15 cellular contexts compared by ENCODE assay signal in genomic region chr10:119659951-119660350, GRCh38. TPM values are rescaled to one million over a fixed set of nuclear protein-coding genes. Genes with fewer than 3 reads are reported as not detected.
DNase-seq lines count a peak whose midpoint lies in the region; ATAC-seq and TF ChIP-seq lines count a peak whose summit lies in the region.
"Had no signal": no experiment of that assay in that cellular context is flagged by ENCODE, and none has a peak within 500 bp of the region (broad histone marks: within the 10 kb centered on the region; RNA-seq: fewer than 3 reads in every experiment).

No MANE protein-coding gene starts in this region.

- H3K4me3 ChIP-seq in heart right ventricle (no peak overlapping the region), esophagus squamous epithelium (no peak overlapping the region)

- TF ChIP-seq CTCF in heart right ventricle (IDR thresholded peaks at IDR 0.05) (no peak), esophagus squamous epithelium (IDR thresholded peaks at IDR 0.05) (peak in 1 of 6 experiments; percentile 12), osteocyte (IDR thresholded peaks at IDR 0.05) (no peak)

- intact Hi-C loops in heart right ventricle (cut with DNase I) (loop anchor here in 1 of 10 donors (10.0 kb wide), 1 partner anchor 65 kb away; the partner anchor contains the start of gene TIAL1), Right ventricle myocardium inferior (cut with DNase I) (no loop called here), esophagus squamous epithelium (cut with DNase I) (no loop called here)

- H3K4me3 Mint-ChIP-seq in osteocyte (ENCODE audit: unreplicated experiment), result no peak overlapping the region
- H3K4me3 Mint-ChIP-seq: activated T-helper 17 cell treated with anti-CD3 and anti-CD28 coated beads, Interleukin-2, amount 50 U/mL, for 72 hours; immature natural killer cell; T-helper 2 cell treated with Interferon-gamma antibody and Interleukin-4, amounts not matched to agents 5 μg/mL and 100 μg/mL, for 36 hours had no signal

- 67 to 68% methylated on average over 10 of the region's 10 CpGs for WGBS in heart right ventricle, 2 donors
- WGBS in esophagus squamous epithelium, 2 donors, result 52 to 93% methylated on average over 3 to 8 of the region's 10 CpGs

- H3K27ac ChIP-seq in heart right ventricle, result peak overlapping the region in 8 of 10 donors; percentile 7 to 100 (median 91)
- peak overlapping the region; percentile 66 to 100 (median 100) for H3K27ac ChIP-seq in esophagus squamous epithelium

- peaks cover 77% of the 10 kb centered on the region for H3K4me1 Mint-ChIP-seq in osteocyte (ENCODE audit: unreplicated experiment)

- no peaks in the 10 kb centered on the region for H3K27me3 Mint-ChIP-seq in osteocyte (ENCODE audit: unreplicated experiment)
- H3K27me3 Mint-ChIP-seq: activated T-helper 17 cell treated with anti-CD3 and anti-CD28 coated beads, Interleukin-2, amount 50 U/mL, for 72 hours had no signal

- H3K36me3 Mint-ChIP-seq in osteocyte (ENCODE audit: unreplicated experiment), result peaks cover 2% of the 10 kb centered on the region
- H3K36me3 Mint-ChIP-seq: immature natural killer cell had no signal

- H3K27me3 ChIP-seq in heart right ventricle, result no peaks in the 10 kb centered on the region
- no peaks in the 10 kb centered on the region for H3K27me3 ChIP-seq in esophagus squamous epithelium

- DNase-seq in heart right ventricle (no peak), Right ventricle myocardium inferior (ENCODE audit: missing footprints) (no peak), esophagus squamous epithelium (lab: John Stamatoyannopoulos, UW) (no peak), osteocyte (ENCODE audit: extremely low spot score, unreplicated experiment) (no peak), HCEC 1CT (no peak)
- DNase-seq: Caco-2; immature natural killer cell; NCI-H2029 treated with DMSO at 0.1 percent for 48 hours; stimulated activated CD4-positive, alpha-beta T cell treated with anti-CD3 and anti-CD28 coated beads, Interleukin-2, amount 100 ng/mL, for 24 hours; stimulated activated CD8-positive, alpha-beta memory T cell treated with anti-CD3 and anti-CD28 coated beads, Interleukin-4, amount 100 ng/mL, for 48 hours had no signal

- H3K9me3 Mint-ChIP-seq in osteocyte (ENCODE audit: unreplicated experiment), result no peaks in the 10 kb centered on the region
- H3K9me3 Mint-ChIP-seq: activated T-helper 17 cell treated with anti-CD3 and anti-CD28 coated beads, Interleukin-2, amount 50 U/mL, for 72 hours; immature natural killer cell; T-helper 2 cell treated with Interferon-gamma antibody and Interleukin-4, amounts not matched to agents 5 μg/mL and 100 μg/mL, for 36 hours had no signal

- H3K36me3 ChIP-seq in heart right ventricle (peaks cover 0 to 34% (median 0%) of the 10 kb centered on the region in 9 donors), esophagus squamous epithelium (peaks cover 0 to 38% (median 0%) of the 10 kb centered on the region in 3 donors)

- no peak for TF ChIP-seq POLR2A in esophagus squamous epithelium (IDR thresholded peaks at IDR 0.05)

- H3K9me3 ChIP-seq in heart right ventricle, result no peaks in the 10 kb centered on the region
- H3K9me3 ChIP-seq in esophagus squamous epithelium, result no peaks in the 10 kb centered on the region
- H3K9me3 ChIP-seq: Caco-2 had no signal

- peak overlapping the region; percentile 14 for H3K27ac Mint-ChIP-seq in osteocyte (ENCODE audit: unreplicated experiment)
- H3K27ac Mint-ChIP-seq: activated T-helper 17 cell treated with anti-CD3 and anti-CD28 coated beads, Interleukin-2, amount 50 U/mL, for 72 hours; T-helper 2 cell treated with Interferon-gamma antibody and Interleukin-4, amounts not matched to agents 5 μg/mL and 100 μg/mL, for 36 hours had no signal

- peak in 4 of 8 donors; percentile 5 to 21 (median 6) for ATAC-seq in heart right ventricle
- ATAC-seq in Right ventricle myocardium inferior, result no peak
- no peak for ATAC-seq in HG03571 (IDR thresholded peaks at IDR 0.05; ENCODE audit: unreplicated experiment)
- no peak for ATAC-seq in GM19324 (IDR thresholded peaks at IDR 0.05; ENCODE audit: low FRiP score, unreplicated experiment)
- no peak for ATAC-seq in HG02973 (IDR thresholded peaks at IDR 0.05; ENCODE audit: unreplicated experiment)
- ATAC-seq: activated T-helper 17 cell treated with anti-CD3 and anti-CD28 coated beads, Interleukin-2, amount 50 U/mL, for 72 hours had no signal

- H3K4me1 ChIP-seq in heart right ventricle, result peaks cover 43 to 99% (median 96%) of the 10 kb centered on the region in 9 donors
- H3K4me1 ChIP-seq in esophagus squamous epithelium, result peaks cover 61 to 99% (median 97%) of the 10 kb centered on the region in 3 donors

RNA-seq across cellular contexts. Expression of gene BAG3, which starts 8.8 kb away (rescaled TPM):
- 100 to 1,000 TPM; 115 to 191 (median 145) TPM for total RNA-seq in heart right ventricle
- 100 to 1,000 TPM in 1 of 2 donors, 10 to 100 TPM in 1; 42.5 to 193 TPM for polyA plus RNA-seq in heart right ventricle
- 152 TPM for total RNA-seq in Right ventricle myocardium inferior
- total RNA-seq in esophagus squamous epithelium, result 100 to 1,000 TPM in 1 of 4 donors, 10 to 100 TPM in 3; 51.6 to 102 (median 57.2) TPM
- 40.1 and 41.0 TPM in 2 replicates for total RNA-seq in osteocyte
